1 cellular context compared by ENCODE assay signal in the genomic region with DNA sequence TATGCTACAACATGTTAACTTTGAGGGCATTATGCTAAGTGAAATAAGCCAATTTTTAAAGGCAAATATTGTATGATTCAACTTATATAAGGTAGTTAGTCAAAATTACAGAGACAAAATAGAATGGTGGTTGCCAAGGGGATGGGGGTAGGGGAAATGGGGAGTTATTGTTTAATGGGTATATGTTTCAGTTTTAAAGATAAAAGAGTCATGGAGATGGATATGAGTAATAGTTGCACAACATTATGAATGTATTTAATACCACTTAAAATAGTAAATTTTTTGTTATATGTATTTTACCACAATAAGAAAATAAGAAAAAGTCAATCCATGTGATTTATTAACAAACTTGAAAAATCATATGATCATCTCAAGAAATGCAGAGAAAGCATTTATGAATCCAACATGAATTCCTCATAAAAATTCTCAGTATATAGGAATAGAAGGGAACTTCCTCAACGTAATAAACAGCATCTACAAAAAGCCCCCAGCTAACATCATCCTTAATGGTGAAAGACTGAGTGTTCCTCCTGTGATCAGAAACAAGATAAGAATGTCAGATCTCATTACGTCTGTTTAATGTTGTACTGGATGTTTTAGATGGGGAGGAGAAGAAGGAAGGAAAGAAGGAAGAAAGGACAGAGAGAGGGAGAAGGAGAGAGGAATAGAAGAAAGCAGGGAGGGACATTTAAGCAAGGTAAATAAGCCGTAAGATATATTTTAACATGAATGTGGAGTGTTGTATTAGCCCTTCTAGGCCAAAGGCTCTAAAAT.
A peak's percentile ranks its signal among the peaks of the same experiment; 100 is the strongest.
TF ChIP-seq lines count a peak whose summit lies in the region.

No MANE protein-coding gene starts in this region.

TF ChIP-seq in K562, 482 proteins besides CTCF, POLR2A, EP300 and RAD21 (continues in another document):
- TF ChIP-seq C11orf30 (IDR thresholded peaks at IDR 0.05; ENCODE audit: low read depth) (0 out of 2 replicates have a peak, but pooled peaks have one; percentile 11), DPF2 (IDR thresholded peaks at IDR 0.05) (0 out of 2 replicates have a peak, but pooled peaks have one; percentile 23), MED1 (CRISPR knock-in tag; IDR thresholded peaks at IDR 0.05; ENCODE audit: borderline replicate concordance) (no peak), HNRNPK (IDR thresholded peaks at IDR 0.05; ENCODE audit: low read depth, low read length, poor library complexity, severe bottlenecking) (peak; percentile 48), OTX1 (CRISPR knock-in tag; IDR thresholded peaks at IDR 0.05) (no peak), POLR3A (IDR thresholded peaks at IDR 0.05; ENCODE audit: borderline replicate concordance, extremely low read depth, insufficient read depth, insufficient read length) (no peak), ZKSCAN1 (IDR thresholded peaks at IDR 0.05; ENCODE audit: low read depth, low read length) (no peak), CEBPG (CRISPR knock-in tag; IDR thresholded peaks at IDR 0.05) (no peak), CEBPG (tag; conservative IDR thresholded peaks at IDR 0.05 in 1 of 2, IDR thresholded peaks at IDR 0.05 in 1 of 2) (peak; percentile 28 to 31; a peak in 1 of 4 replicates), ETV6 (IDR thresholded peaks at IDR 0.05; ENCODE audit: borderline replicate concordance in 1 of 2, low read depth in 2 of 2, low read length in 1 of 2) (no peak), ETV6 (CRISPR knock-in tag; IDR thresholded peaks at IDR 0.05; ENCODE audit: borderline replicate concordance) (no peak), EZH2 (IDR thresholded peaks at IDR 0.05; ENCODE audit: borderline replicate concordance, low read depth, low read length) (no peak), SMARCA4 (IDR thresholded peaks at IDR 0.05) (peak; percentile 31; the same call in 1 of the 2 replicates), NBN (IDR thresholded peaks at IDR 0.05; ENCODE audit: low read depth) (no peak), CBX8 (IDR thresholded peaks at IDR 0.05; ENCODE audit: borderline replicate concordance, extremely low read depth, low read depth, low read length, poor library complexity, severe bottlenecking) (no peak), ZKSCAN3 (CRISPR knock-in tag; IDR thresholded peaks at IDR 0.05) (no peak), ZNF23 (CRISPR knock-in tag; IDR thresholded peaks at IDR 0.05) (no peak), L3MBTL2 (IDR thresholded peaks at IDR 0.05) (no peak), MEIS2 (IDR thresholded peaks at IDR 0.05; ENCODE audit: partially characterized antibody) (peak; percentile 38), POLR2G (IDR thresholded peaks at IDR 0.05; ENCODE audit: low read depth, low read length) (no peak), ZNF316 (IDR thresholded peaks at IDR 0.05) (peak; percentile 28; the same call in 1 of the 2 replicates), FOXM1 (IDR thresholded peaks at IDR 0.05; ENCODE audit: low read depth) (no peak), FOXM1 (CRISPR knock-in tag; IDR thresholded peaks at IDR 0.05; ENCODE audit: low read depth) (no peak), BRCA1 (IDR thresholded peaks at IDR 0.05) (no peak), BRCA1 (CRISPR knock-in tag; IDR thresholded peaks at IDR 0.05) (no peak), TCF3 (CRISPR knock-in tag; IDR thresholded peaks at IDR 0.05) (no peak), ZBTB1 (CRISPR knock-in tag; IDR thresholded peaks at IDR 0.05; ENCODE audit: borderline replicate concordance, low read depth) (no peak), MCM7 (IDR thresholded peaks at IDR 0.05) (0 out of 4 replicates have a peak, but pooled peaks of 1 of the 2 experiments have one; percentile 26), RFX1 (IDR thresholded peaks at IDR 0.05) (no peak; the same call in 1 of the 2 replicates), PTRF (tag; IDR thresholded peaks at IDR 0.05) (no peak), RBM15 (IDR thresholded peaks at IDR 0.05; ENCODE audit: insufficient read depth, low read length) (no peak), CBX2 (IDR thresholded peaks at IDR 0.05; ENCODE audit: insufficient read depth, low read length, poor library complexity, severe bottlenecking) (no peak), PCBP2 (IDR thresholded peaks at IDR 0.05; ENCODE audit: low read depth, low read length, poor library complexity, severe bottlenecking) (peak; percentile 38), NFIX (CRISPR knock-in tag; IDR thresholded peaks at IDR 0.05; ENCODE audit: low read depth) (no peak), TEAD2 (tag; IDR thresholded peaks at IDR 0.05) (no peak), ETS2 (tag; IDR thresholded peaks at IDR 0.05; ENCODE audit: borderline replicate concordance, poor library complexity, severe bottlenecking) (no peak), TOE1 (IDR thresholded peaks at IDR 0.05; ENCODE audit: borderline replicate concordance) (no peak), TOE1 (CRISPR knock-in tag; IDR thresholded peaks at IDR 0.05; ENCODE audit: borderline replicate concordance, low read depth) (no peak), ZFX (CRISPR knock-in tag; IDR thresholded peaks at IDR 0.05) (no peak), SRSF1 (IDR thresholded peaks at IDR 0.05; ENCODE audit: low read depth, low read length) (no peak), ZNF384 (IDR thresholded peaks at IDR 0.05; ENCODE audit: low read depth, low read length) (no peak), HOXB6 (CRISPR knock-in tag; IDR thresholded peaks at IDR 0.05; ENCODE audit: borderline replicate concordance) (no peak)
- TF ChIP-seq, protein P1, sequence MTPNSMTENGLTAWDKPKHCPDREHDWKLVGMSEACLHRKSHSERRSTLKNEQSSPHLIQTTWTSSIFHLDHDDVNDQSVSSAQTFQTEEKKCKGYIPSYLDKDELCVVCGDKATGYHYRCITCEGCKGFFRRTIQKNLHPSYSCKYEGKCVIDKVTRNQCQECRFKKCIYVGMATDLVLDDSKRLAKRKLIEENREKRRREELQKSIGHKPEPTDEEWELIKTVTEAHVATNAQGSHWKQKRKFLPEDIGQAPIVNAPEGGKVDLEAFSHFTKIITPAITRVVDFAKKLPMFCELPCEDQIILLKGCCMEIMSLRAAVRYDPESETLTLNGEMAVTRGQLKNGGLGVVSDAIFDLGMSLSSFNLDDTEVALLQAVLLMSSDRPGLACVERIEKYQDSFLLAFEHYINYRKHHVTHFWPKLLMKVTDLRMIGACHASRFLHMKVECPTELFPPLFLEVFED (CRISPR knock-in tag; conservative IDR thresholded peaks at IDR 0.05): 0 out of 2 replicates have a peak, but pooled peaks have one; percentile 74
- TF ChIP-seq, protein P2, sequence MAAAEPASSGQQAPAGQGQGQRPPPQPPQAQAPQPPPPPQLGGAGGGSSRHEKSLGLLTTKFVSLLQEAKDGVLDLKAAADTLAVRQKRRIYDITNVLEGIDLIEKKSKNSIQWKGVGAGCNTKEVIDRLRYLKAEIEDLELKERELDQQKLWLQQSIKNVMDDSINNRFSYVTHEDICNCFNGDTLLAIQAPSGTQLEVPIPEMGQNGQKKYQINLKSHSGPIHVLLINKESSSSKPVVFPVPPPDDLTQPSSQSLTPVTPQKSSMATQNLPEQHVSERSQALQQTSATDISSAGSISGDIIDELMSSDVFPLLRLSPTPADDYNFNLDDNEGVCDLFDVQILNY (CRISPR knock-in tag; IDR thresholded peaks at IDR 0.05): no peak
- TF ChIP-seq, protein P3, sequence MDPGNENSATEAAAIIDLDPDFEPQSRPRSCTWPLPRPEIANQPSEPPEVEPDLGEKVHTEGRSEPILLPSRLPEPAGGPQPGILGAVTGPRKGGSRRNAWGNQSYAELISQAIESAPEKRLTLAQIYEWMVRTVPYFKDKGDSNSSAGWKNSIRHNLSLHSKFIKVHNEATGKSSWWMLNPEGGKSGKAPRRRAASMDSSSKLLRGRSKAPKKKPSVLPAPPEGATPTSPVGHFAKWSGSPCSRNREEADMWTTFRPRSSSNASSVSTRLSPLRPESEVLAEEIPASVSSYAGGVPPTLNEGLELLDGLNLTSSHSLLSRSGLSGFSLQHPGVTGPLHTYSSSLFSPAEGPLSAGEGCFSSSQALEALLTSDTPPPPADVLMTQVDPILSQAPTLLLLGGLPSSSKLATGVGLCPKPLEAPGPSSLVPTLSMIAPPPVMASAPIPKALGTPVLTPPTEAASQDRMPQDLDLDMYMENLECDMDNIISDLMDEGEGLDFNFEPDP (CRISPR knock-in tag; IDR thresholded peaks at IDR 0.05): no peak
- TF ChIP-seq, protein P4, sequence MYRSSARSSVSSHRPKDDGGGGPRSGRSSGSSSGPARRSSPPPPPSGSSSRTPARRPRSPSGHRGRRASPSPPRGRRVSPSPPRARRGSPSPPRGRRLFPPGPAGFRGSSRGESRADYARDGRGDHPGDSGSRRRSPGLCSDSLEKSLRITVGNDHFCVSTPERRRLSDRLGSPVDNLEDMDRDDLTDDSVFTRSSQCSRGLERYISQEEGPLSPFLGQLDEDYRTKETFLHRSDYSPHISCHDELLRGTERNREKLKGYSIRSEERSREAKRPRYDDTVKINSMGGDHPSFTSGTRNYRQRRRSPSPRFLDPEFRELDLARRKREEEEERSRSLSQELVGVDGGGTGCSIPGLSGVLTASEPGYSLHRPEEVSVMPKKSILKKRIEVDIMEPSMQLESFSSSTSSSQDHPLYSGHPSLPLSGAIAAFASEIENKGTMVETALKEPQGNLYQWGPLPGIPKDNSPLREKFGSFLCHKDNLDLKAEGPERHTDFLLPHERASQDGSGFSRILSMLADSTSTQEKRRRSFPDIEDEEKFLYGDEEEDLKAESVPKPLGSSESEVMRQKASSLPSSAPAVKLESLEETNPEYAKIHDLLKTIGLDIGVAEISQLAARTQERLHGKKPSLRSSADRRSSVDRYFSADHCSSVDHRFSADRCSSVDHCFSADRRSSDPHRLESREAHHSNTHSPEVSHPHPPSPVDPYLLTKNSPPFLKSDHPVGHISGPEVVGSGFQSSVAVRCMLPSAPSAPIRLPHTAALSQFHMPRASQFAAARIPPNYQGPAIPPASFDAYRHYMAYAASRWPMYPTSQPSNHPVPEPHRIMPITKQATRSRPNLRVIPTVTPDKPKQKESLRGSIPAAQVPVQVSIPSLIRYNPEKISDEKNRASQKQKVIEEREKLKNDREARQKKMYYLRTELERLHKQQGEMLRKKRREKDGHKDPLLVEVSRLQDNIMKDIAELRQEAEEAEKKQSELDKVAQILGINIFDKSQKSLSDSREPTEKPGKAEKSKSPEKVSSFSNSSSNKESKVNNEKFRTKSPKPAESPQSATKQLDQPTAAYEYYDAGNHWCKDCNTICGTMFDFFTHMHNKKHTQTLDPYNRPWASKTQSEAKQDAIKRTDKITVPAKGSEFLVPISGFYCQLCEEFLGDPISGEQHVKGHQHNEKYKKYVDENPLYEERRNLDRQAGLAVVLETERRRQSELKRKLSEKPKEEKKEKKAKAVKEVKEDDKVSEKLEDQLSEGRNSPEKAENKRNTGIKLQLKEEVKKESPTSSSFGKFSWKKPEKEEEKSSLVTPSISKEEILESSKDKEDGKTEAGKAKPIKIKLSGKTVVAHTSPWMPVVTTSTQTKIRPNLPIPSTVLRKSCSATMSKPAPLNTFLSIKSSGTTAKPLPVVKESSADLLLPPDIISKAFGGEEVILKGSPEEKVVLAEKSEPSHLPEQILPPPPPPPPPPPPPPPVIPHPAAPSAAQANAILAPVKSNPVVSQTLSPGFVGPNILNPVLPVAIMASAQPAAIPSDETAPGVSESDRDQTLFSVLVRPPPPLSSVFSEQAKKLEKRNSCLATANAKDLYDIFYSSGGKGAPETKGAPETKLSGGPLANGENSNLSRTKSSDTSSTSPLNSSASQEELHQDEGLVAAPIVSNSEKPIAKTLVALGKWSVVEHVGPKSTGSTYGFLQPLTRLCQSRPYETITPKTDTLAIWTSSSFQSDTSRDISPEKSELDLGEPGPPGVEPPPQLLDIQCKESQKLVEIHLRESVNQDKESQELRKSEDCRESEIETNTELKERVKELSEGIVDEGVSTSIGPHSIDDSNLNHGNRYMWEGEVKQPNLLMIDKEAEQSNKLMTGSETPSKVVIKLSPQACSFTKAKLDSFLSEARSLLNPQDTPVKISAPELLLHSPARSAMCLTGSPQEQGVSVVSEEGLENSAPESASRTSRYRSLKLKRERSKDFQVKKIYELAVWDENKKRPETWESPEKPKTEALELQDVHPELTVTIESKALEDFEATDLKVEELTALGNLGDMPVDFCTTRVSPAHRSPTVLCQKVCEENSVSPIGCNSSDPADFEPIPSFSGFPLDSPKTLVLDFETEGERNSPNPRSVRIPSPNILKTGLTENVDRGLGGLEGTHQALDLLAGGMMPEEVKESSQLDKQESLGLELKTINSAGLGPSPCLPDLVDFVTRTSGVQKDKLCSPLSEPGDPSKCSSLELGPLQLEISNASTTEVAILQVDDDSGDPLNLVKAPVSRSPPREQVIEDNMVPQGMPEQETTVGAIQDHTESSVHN (IDR thresholded peaks at IDR 0.05; ENCODE audit: borderline replicate concordance in 1 of 2, low read depth in 1 of 2): no peak
- TF ChIP-seq, protein P5, sequence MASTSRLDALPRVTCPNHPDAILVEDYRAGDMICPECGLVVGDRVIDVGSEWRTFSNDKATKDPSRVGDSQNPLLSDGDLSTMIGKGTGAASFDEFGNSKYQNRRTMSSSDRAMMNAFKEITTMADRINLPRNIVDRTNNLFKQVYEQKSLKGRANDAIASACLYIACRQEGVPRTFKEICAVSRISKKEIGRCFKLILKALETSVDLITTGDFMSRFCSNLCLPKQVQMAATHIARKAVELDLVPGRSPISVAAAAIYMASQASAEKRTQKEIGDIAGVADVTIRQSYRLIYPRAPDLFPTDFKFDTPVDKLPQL (IDR thresholded peaks at IDR 0.05; ENCODE audit: extremely low read depth, insufficient read length): no peak
- TF ChIP-seq, protein P6, sequence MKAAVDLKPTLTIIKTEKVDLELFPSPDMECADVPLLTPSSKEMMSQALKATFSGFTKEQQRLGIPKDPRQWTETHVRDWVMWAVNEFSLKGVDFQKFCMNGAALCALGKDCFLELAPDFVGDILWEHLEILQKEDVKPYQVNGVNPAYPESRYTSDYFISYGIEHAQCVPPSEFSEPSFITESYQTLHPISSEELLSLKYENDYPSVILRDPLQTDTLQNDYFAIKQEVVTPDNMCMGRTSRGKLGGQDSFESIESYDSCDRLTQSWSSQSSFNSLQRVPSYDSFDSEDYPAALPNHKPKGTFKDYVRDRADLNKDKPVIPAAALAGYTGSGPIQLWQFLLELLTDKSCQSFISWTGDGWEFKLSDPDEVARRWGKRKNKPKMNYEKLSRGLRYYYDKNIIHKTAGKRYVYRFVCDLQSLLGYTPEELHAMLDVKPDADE (conservative IDR thresholded peaks at IDR 0.05; ENCODE audit: control insufficient read depth, low read depth, low read length): no peak
- TF ChIP-seq, protein P7, sequence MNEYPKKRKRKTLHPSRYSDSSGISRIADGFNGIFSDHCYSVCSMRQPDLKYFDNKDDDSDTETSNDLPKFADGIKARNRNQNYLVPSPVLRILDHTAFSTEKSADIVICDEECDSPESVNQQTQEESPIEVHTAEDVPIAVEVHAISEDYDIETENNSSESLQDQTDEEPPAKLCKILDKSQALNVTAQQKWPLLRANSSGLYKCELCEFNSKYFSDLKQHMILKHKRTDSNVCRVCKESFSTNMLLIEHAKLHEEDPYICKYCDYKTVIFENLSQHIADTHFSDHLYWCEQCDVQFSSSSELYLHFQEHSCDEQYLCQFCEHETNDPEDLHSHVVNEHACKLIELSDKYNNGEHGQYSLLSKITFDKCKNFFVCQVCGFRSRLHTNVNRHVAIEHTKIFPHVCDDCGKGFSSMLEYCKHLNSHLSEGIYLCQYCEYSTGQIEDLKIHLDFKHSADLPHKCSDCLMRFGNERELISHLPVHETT (CRISPR knock-in tag; conservative IDR thresholded peaks at IDR 0.05 in 1 of 2, IDR thresholded peaks at IDR 0.05 in 1 of 2): no peak
